Comparison of ENCODE assay signal across 15 cellular contexts in the genomic region with DNA sequence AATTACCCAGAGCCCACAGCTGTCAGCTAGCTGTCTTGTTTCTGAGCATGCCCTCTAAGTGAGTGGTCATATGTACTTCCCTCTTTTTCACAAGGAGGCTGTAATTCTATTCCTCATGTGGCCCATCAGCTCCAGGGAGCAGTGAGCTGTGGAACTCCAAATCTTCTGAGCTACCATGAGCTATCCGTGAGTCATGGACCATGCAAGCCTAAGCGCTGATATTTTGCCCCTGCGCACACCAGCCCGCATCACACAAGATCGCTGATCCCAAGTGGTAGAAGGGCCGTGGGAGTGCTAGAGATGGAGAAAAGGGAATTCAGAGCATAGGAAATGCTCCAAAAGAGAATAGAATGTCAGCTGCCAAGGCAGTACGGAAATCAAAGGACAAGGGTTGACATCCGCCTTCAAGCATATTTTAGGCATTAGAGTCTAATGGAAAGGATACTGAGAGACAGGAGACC. TPM values are rescaled to one million over a fixed set of nuclear protein-coding genes. Genes with fewer than 3 reads are reported as not detected.
A peak's percentile ranks its signal among the peaks of the same experiment; 100 is the strongest.
DNase-seq lines count a peak whose midpoint lies in the region; FAIRE-seq and TF ChIP-seq lines count a peak whose summit lies in the region.
"Had no signal": no experiment of that assay in that cellular context is flagged by ENCODE, and none has a peak within 500 bp of the region (broad histone marks: within the 10 kb centered on the region; RNA-seq: fewer than 3 reads in every experiment).

No MANE protein-coding gene starts in this region.

- peak overlapping the region; percentile 20 for H2AFZ ChIP-seq in astrocyte (ENCODE audit: low read depth, low read length)

- DNase-seq in AG20443 (ENCODE audit: low spot score) (peak; percentile 50), M059J (ENCODE audit: low read depth) (peak; percentile 71), astrocyte (ENCODE audit: low read depth) (peak; percentile 91), islet precursor cell (peak; percentile 71), NCI-H2227 (lab: John Stamatoyannopoulos, UW; ENCODE audit: unreplicated experiment) (no peak), caudate nucleus (lab: John Stamatoyannopoulos, UW) (no peak), GM13977 (ENCODE audit: low spot score) (no peak)
- DNase-seq in stimulated activated CD4-positive, alpha-beta T cell treated with anti-CD3 and anti-CD28 coated beads, Interleukin-1b, Interleukin-23, amount 100 ng/mL, for 48 hours: no peak
- DNase-seq: activated CD4-positive, alpha-beta memory T cell treated with anti-CD3 and anti-CD28 coated beads, Interleukin-2, amount 10 ng/mL, durations not matched to agents 7 days and 5 days; activated naive CD8-positive, alpha-beta T cell treated with anti-CD3 and anti-CD28 coated beads, Interleukin-2, amount 50 U/mL, for 24 hours; COR-L47; mucosa of descending colon; SIG-M5 had no signal

- no peaks in the 10 kb centered on the region for H4K20me1 ChIP-seq in astrocyte (ENCODE audit: insufficient read depth, low read length)

- no peaks in the 10 kb centered on the region for H3K27me3 ChIP-seq in astrocyte (ENCODE audit: insufficient read depth, low read length)

- in situ Hi-C loops in GM13977 (cut with MboI; ENCODE audit: low pct_unique_long_range_greater_than_20kb, low sequenced_read_pairs, unreplicated experiment): no loop called here

- peaks cover 26% of the 10 kb centered on the region for H3K79me2 ChIP-seq in astrocyte (ENCODE audit: insufficient read depth, low read length)

- peak overlapping the region; percentile 9 for H3K4me3 ChIP-seq in astrocyte (ENCODE audit: insufficient read depth, low read depth, low read length)
- H3K4me3 ChIP-seq: mucosa of descending colon, skin epidermis had no signal

- peaks cover 49% of the 10 kb centered on the region for H3K4me1 Mint-ChIP-seq in astrocyte (ENCODE audit: low read depth, unreplicated experiment)

- H3K27ac ChIP-seq in astrocyte (ENCODE audit: low read depth, low read length) (peak overlapping the region; percentile 71), caudate nucleus (ENCODE audit: low read depth, low read length) (no peak overlapping the region)
- H3K27ac ChIP-seq: skin epidermis had no signal

- H3K4me2 ChIP-seq in astrocyte (ENCODE audit: low read length): peak overlapping the region; percentile 70

- no peak for TF ChIP-seq CTCF in astrocyte (IDR thresholded peaks at IDR 0.05; ENCODE audit: insufficient read depth, low read depth, low read length)
- no peak for TF ChIP-seq CTCF in GM13977 (IDR thresholded peaks at IDR 0.05; ENCODE audit: extremely low read depth, insufficient read depth, missing control alignments)

- no peaks in the 10 kb centered on the region for H3K36me3 ChIP-seq in astrocyte (ENCODE audit: insufficient read depth, low read length)

- no peaks in the 10 kb centered on the region for H3K27me3 Mint-ChIP-seq in astrocyte (ENCODE audit: low read depth, unreplicated experiment)

- H3K9me3 ChIP-seq in astrocyte (ENCODE audit: insufficient read depth, low read depth, low read length): no peaks in the 10 kb centered on the region
- H3K9me3 ChIP-seq: mucosa of descending colon had no signal

- H3K4me1 ChIP-seq in astrocyte (ENCODE audit: insufficient read depth, low read length): peaks cover 36% of the 10 kb centered on the region

- H3K4me3 Mint-ChIP-seq in astrocyte (ENCODE audit: unreplicated experiment): no peak overlapping the region
- H3K4me3 Mint-ChIP-seq: activated CD4-positive, alpha-beta memory T cell treated with anti-CD3 and anti-CD28 coated beads, Interleukin-2, amount 10 ng/mL, durations not matched to agents 7 days and 5 days; activated naive CD8-positive, alpha-beta T cell treated with anti-CD3 and anti-CD28 coated beads, Interleukin-2, amount 50 U/mL, for 24 hours had no signal

- peak overlapping the region; percentile 44 for H3K9ac ChIP-seq in astrocyte (ENCODE audit: low read length)

- H3K36me3 Mint-ChIP-seq in astrocyte (ENCODE audit: low read depth, unreplicated experiment): no peaks in the 10 kb centered on the region

- peak; percentile 26 for FAIRE-seq in astrocyte (lab: Jason Lieb, UNC)
- FAIRE-seq: frontal cortex had no signal

- H3K9me3 Mint-ChIP-seq in astrocyte (ENCODE audit: unreplicated experiment): no peaks in the 10 kb centered on the region
- H3K9me3 Mint-ChIP-seq: activated CD4-positive, alpha-beta memory T cell treated with anti-CD3 and anti-CD28 coated beads, Interleukin-2, amount 10 ng/mL, durations not matched to agents 7 days and 5 days; activated naive CD8-positive, alpha-beta T cell treated with anti-CD3 and anti-CD28 coated beads, Interleukin-2, amount 50 U/mL, for 24 hours had no signal

- H3K27ac Mint-ChIP-seq in astrocyte (ENCODE audit: unreplicated experiment): no peak overlapping the region
- H3K27ac Mint-ChIP-seq: activated CD4-positive, alpha-beta memory T cell treated with anti-CD3 and anti-CD28 coated beads, Interleukin-2, amount 10 ng/mL, durations not matched to agents 7 days and 5 days; activated naive CD8-positive, alpha-beta T cell treated with anti-CD3 and anti-CD28 coated beads, Interleukin-2, amount 50 U/mL, for 24 hours had no signal

RNA-seq across cellular contexts. Expression of a gene that starts 5.5 kb away (rescaled TPM):
- total RNA-seq in M059J (2014; rRNA removed; shearing (Covaris generic)): 10.5 and 14.4 TPM in 2 replicates
- total RNA-seq in astrocyte: 47.9 and 50.2 TPM in 2 replicates

RNA-seq across cellular contexts. Expression of a gene that starts 38.8 kb away (rescaled TPM):
- total RNA-seq in M059J (2014; rRNA removed; shearing (Covaris generic)): 35.8 and 50.1 TPM in 2 replicates
- 61.0 and 62.4 TPM in 2 replicates for total RNA-seq in astrocyte

Comparison
In these comparisons a context has a peak if more than half of its experiments do, and no peak if none do; other contexts are left out.
1. DNase-seq: peak in AG20443 (single experiment), M059J (single experiment), astrocyte (single experiment) and islet precursor cell (single experiment); none in NCI-H2227 (single experiment), caudate nucleus (0 of 61), GM13977 (single experiment) and stimulated activated CD4-positive, alpha-beta T cell treated with anti-CD3 and anti-CD28 coated beads, Interleukin-1b, Interleukin-23, amount 100 ng/mL, for 48 hours (single experiment).